Comparison of ENCODE assay signal across 19 cellular contexts in the genomic region with DNA sequence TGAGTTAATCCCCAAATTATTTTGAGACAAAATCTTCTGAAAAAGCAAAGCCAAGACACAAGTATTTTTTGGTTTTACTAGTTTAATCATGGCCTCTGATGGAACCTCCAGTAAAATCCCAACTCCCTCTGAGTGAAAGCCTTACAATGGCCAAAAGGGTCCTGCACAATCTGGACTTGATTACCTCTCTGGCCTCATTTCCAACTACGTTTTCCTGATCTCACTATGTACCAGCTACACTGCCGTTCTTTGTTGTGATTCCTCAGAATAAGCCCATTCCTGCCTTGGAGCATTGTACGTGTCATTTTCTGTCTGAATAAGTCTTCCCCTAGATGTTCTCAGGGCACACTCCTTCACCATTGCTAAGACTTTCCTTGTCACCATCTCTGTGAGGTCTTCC. TPM values are rescaled to one million over a fixed set of nuclear protein-coding genes. Genes with fewer than 3 reads are reported as not detected.
DNase-seq lines count a peak whose midpoint lies in the region; ATAC-seq and TF ChIP-seq lines count a peak whose summit lies in the region.
"Had no signal": no experiment of that assay in that cellular context is flagged by ENCODE, and none has a peak within 500 bp of the region (broad histone marks: within the 10 kb centered on the region; RNA-seq: fewer than 3 reads in every experiment).

No MANE protein-coding gene starts in this region.

- TF ChIP-seq POLR2A in vagina (IDR thresholded peaks at IDR 0.05), result no peak

- H3K9me3 ChIP-seq in vagina, result no peaks in the 10 kb centered on the region

- no peaks in the 10 kb centered on the region for H3K27me3 ChIP-seq in vagina
- H3K27me3 ChIP-seq: BLaER1 had no signal

- H3K4me3 ChIP-seq in coronary artery (no peak overlapping the region), vagina (no peak overlapping the region)
- H3K4me3 ChIP-seq: BLaER1, GM12878, GM23248 had no signal

- H3K27ac ChIP-seq in coronary artery (peak overlapping the region; percentile 78 to 80), vagina (peak overlapping the region; percentile 60)
- H3K27ac ChIP-seq: BLaER1, GM23248, RWPE1 had no signal

- H3K36me3 ChIP-seq in vagina, result no peaks in the 10 kb centered on the region

- no peak for DNase-seq in coronary artery (ENCODE audit: low spot score)
- DNase-seq in fibroblast of peridontal ligament (ENCODE audit: extremely low read depth), result peak; percentile 70
- no peak for DNase-seq in sciatic nerve (ENCODE audit: low spot score)
- DNase-seq in vagina (ENCODE audit: extremely low spot score in 2 of 2), result no peak
- DNase-seq in NK-92 treated with Interleukin-12 subunit alpha and Interleukin-12 subunit beta, amount 100 ng/mL, for 24 hours (lab: John Stamatoyannopoulos, UW), result no peak
- no peak for DNase-seq in cardiac septum (ENCODE audit: low spot score)
- DNase-seq: DND-41, GDM1, GM23248, NCI-H1048, NCI-H1436 treated with DMSO at 0.1 percent for 48 hours, NCI-H2029 treated with DMSO at 0.1 percent for 48 hours, NCI-H2171 treated with DMSO at 0.1 percent for 48 hours, NCI-H748 treated with DMSO at 0.1 percent for 48 hours, PC-3 had no signal

- no peak for TF ChIP-seq CTCF in coronary artery (IDR thresholded peaks at IDR 0.05)
- no peak for TF ChIP-seq CTCF in vagina (IDR thresholded peaks at IDR 0.05)

- intact Hi-C loops in sciatic nerve (cut with DNase I) (no loop called here), vagina (cut with DNase I) (no loop called here), cardiac septum (cut with DNase I) (no loop called here)

- ATAC-seq in sciatic nerve, result peak; percentile 67
- no peak for ATAC-seq in HG02884 (IDR thresholded peaks at IDR 0.05; ENCODE audit: unreplicated experiment)
- ATAC-seq: GM12878, PC-3 had no signal

- peaks cover 74% of the 10 kb centered on the region for H3K4me1 ChIP-seq in vagina
- H3K4me1 ChIP-seq: BLaER1 had no signal

RNA-seq across cellular contexts. Expression of a gene that starts 37.3 kb away (rescaled TPM):
- total RNA-seq in sciatic nerve (84.4 TPM), vagina (87.2 TPM), cardiac septum (68.3 TPM)
